ENCODE assay signal across 1 cellular context in the genomic region with DNA sequence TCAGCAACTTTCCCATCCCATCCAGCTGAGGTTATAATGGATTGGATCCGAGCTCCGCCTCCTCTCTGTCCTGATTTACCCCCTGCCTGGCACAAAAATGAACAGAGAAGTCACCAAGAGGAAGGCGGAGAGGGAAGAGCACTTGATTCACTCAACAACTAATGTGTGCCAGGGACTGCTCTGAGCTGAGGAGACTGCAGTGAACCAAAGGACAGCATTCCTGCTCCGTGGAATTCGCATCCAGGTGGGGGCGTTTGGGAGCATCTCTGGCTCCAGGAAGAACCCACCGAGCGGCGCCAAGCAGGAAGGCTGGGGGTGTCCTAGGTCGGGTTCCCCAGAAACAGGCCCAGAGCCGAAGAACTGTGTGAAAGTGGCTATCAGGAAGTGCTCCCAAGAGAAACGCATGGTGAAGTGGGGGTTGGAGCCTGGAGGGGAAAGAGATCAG.
TF ChIP-seq lines count a peak whose summit lies in the region.

No MANE protein-coding gene starts in this region.

TF ChIP-seq in GM23338, 12 proteins besides CTCF, POLR2A, EP300 and RAD21 (continued from another document):
- TF ChIP-seq, protein P1, sequence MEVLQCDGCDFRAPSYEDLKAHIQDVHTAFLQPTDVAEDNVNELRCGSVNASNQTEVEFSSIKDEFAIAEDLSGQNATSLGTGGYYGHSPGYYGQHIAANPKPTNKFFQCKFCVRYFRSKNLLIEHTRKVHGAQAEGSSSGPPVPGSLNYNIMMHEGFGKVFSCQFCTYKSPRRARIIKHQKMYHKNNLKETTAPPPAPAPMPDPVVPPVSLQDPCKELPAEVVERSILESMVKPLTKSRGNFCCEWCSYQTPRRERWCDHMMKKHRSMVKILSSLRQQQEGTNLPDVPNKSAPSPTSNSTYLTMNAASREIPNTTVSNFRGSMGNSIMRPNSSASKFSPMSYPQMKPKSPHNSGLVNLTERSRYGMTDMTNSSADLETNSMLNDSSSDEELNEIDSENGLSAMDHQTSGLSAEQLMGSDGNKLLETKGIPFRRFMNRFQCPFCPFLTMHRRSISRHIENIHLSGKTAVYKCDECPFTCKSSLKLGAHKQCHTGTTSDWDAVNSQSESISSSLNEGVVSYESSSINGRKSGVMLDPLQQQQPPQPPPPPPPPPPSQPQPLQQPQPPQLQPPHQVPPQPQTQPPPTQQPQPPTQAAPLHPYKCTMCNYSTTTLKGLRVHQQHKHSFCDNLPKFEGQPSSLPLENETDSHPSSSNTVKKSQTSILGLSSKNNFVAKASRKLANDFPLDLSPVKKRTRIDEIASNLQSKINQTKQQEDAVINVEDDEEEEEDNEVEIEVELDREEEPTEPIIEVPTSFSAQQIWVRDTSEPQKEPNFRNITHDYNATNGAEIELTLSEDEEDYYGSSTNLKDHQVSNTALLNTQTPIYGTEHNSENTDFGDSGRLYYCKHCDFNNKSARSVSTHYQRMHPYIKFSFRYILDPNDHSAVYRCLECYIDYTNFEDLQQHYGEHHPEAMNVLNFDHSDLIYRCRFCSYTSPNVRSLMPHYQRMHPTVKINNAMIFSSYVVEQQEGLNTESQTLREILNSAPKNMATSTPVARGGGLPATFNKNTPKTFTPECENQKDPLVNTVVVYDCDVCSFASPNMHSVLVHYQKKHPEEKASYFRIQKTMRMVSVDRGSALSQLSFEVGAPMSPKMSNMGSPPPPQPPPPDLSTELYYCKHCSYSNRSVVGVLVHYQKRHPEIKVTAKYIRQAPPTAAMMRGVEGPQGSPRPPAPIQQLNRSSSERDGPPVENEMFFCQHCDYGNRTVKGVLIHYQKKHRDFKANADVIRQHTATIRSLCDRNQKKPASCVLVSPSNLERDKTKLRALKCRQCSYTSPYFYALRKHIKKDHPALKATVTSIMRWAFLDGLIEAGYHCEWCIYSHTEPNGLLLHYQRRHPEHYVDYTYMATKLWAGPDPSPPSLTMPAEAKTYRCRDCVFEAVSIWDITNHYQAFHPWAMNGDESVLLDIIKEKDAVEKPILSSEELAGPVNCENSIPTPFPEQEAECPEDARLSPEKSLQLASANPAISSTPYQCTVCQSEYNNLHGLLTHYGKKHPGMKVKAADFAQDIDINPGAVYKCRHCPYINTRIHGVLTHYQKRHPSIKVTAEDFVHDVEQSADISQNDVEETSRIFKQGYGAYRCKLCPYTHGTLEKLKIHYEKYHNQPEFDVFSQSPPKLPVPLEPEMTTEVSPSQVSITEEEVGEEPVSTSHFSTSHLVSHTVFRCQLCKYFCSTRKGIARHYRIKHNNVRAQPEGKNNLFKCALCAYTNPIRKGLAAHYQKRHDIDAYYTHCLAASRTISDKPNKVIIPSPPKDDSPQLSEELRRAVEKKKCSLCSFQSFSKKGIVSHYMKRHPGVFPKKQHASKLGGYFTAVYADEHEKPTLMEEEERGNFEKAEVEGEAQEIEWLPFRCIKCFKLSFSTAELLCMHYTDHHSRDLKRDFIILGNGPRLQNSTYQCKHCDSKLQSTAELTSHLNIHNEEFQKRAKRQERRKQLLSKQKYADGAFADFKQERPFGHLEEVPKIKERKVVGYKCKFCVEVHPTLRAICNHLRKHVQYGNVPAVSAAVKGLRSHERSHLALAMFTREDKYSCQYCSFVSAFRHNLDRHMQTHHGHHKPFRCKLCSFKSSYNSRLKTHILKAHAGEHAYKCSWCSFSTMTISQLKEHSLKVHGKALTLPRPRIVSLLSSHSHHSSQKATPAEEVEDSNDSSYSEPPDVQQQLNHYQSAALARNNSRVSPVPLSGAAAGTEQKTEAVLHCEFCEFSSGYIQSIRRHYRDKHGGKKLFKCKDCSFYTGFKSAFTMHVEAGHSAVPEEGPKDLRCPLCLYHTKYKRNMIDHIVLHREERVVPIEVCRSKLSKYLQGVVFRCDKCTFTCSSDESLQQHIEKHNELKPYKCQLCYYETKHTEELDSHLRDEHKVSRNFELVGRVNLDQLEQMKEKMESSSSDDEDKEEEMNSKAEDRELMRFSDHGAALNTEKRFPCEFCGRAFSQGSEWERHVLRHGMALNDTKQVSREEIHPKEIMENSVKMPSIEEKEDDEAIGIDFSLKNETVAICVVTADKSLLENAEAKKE (CRISPR knock-in tag; IDR thresholded peaks at IDR 0.05): no peak
- TF ChIP-seq, protein P2, sequence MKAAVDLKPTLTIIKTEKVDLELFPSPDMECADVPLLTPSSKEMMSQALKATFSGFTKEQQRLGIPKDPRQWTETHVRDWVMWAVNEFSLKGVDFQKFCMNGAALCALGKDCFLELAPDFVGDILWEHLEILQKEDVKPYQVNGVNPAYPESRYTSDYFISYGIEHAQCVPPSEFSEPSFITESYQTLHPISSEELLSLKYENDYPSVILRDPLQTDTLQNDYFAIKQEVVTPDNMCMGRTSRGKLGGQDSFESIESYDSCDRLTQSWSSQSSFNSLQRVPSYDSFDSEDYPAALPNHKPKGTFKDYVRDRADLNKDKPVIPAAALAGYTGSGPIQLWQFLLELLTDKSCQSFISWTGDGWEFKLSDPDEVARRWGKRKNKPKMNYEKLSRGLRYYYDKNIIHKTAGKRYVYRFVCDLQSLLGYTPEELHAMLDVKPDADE (IDR thresholded peaks at IDR 0.05): no peak
